In the genomic region with DNA sequence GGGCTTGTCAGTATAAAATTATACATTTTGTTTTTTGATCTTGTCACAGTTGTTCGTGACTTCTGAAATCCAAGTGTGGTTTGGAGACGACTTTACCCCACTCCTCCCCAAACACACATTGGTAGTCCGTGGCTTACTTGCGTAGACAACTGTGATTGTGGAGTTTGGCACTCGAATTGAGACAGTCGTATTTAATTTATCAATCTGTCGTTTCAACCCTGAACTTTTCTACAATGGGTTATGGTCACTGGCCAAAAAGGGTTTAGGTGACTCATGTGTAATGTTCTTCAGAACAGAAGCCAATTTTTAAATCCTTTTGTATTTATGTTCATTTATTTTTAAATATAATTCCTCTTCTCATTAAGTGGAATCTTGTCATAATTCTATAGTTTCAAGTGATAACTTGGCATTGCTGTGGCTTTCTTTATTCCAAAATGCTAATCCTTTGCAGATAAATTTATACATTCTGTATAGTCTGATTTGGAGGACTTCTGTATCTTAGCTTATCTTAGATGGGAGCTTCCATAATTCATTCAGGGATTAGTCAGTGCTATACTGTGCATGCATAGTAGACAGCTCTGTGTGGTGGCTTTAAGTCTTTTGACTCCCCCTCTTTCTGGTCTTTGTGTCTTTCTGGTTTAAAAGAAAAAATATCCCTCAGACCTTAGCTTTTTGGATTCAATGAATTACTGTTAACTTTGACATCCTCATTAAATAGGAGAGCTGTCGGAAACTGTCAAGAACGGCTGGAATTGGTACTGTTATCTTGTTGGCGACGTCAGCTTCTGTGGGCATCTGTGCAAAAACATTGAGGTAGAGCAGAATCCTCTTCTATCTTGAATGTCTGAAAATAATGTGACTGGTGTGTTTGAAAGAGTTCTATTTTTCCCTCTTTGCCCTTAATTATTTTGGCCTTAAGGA, we compare ENCODE assay signal across 11 cellular contexts.
DNase-seq lines count a peak whose midpoint lies in the region; ATAC-seq, FAIRE-seq and TF ChIP-seq lines count a peak whose summit lies in the region.
"Had no signal": no experiment of that assay in that cellular context is flagged by ENCODE, and none has a peak within 500 bp of the region (broad histone marks: within the 10 kb centered on the region; RNA-seq: fewer than 3 reads in every experiment).

No MANE protein-coding gene starts in this region.

- no peak for FAIRE-seq in GM19239 (lab: Jason Lieb, UNC)

- intact Hi-C loops in activated T-helper 1 cell treated with anti-CD3 and anti-CD28 coated beads, Interleukin-12 subunit alpha, Interleukin-12 subunit beta, Interleukin-2, Interleukin-4 antibody, amounts not matched to agents 30 ng/mL and 10 ng/mL and 1 ng/mL, durations not matched to agents 14 hours and 24 hours and 36 hours (cut with micrococcal nuclease), result no loop called here
- intact Hi-C loops in stomach (cut with DNase I; ENCODE audit: low total_unique reads), result no loop called here

- H3K4me2 ChIP-seq in hepatocyte, result no peak overlapping the region

- no peaks in the 10 kb centered on the region for H3K27me3 ChIP-seq in hepatocyte
- H3K27me3 ChIP-seq in stomach, result no peaks in the 10 kb centered on the region
- H3K27me3 ChIP-seq: SJSA1 had no signal

- H3K36me3 Mint-ChIP-seq in activated T-cell treated with anti-CD3 and anti-CD28 coated beads, Interleukin-2, amount 50 U/mL, for 72 hours (ENCODE audit: insufficient read depth in 2 of 2), result no peaks in the 10 kb centered on the region
- peaks cover 7% of the 10 kb centered on the region for H3K36me3 Mint-ChIP-seq in activated T-helper 1 cell treated with anti-CD3 and anti-CD28 coated beads, Interleukin-12 subunit alpha, Interleukin-12 subunit beta, Interleukin-2, Interleukin-4 antibody, amounts not matched to agents 30 ng/mL and 10 ng/mL and 1 ng/mL, durations not matched to agents 14 hours and 24 hours and 36 hours (ENCODE audit: low read depth)

- no peak for DNase-seq in activated T-cell treated with anti-CD3 and anti-CD28 coated beads, Interleukin-2, amount 50 U/mL, for 72 hours
- no peak for DNase-seq in activated T-cell treated with anti-CD3 and anti-CD28 coated beads, Interleukin-2, amount 50 U/mL, for 48 hours
- DNase-seq in activated T-helper 1 cell treated with anti-CD3 and anti-CD28 coated beads, Interleukin-12 subunit alpha, Interleukin-12 subunit beta, Interleukin-2, Interleukin-4 antibody, amounts not matched to agents 30 ng/mL and 10 ng/mL and 1 ng/mL, durations not matched to agents 14 hours and 24 hours and 36 hours (ENCODE audit: low spot score), result no peak
- DNase-seq in hepatocyte (ENCODE audit: low spot score) (no peak), stomach (no peak), GM19239 (ENCODE audit: insufficient read length, low spot score) (no peak), GDM1 (lab: John Stamatoyannopoulos, UW) (no peak), occipital lobe (lab: John Stamatoyannopoulos, UW) (no peak)
- DNase-seq: anterior cingulate cortex, NCI-H510A had no signal

- H3K4me1 ChIP-seq in hepatocyte (ENCODE audit: insufficient read depth) (peaks cover 51% of the 10 kb centered on the region), stomach (peaks cover 54 to 96% (median 80%) of the 10 kb centered on the region in 4 donors)

- H4K20me1 ChIP-seq in hepatocyte (ENCODE audit: insufficient read depth, poor library complexity, severe bottlenecking), result peaks cover 79% of the 10 kb centered on the region

- H3K9me3 ChIP-seq in hepatocyte (ENCODE audit: low read depth), result no peaks in the 10 kb centered on the region
- H3K9me3 ChIP-seq in stomach, result no peaks in the 10 kb centered on the region
- H3K9me3 ChIP-seq: SJSA1 had no signal

- no peak for TF ChIP-seq EP300 in stomach (IDR thresholded peaks at IDR 0.05)

- H3K27me3 Mint-ChIP-seq in activated T-cell treated with anti-CD3 and anti-CD28 coated beads, Interleukin-2, amount 50 U/mL, for 72 hours (ENCODE audit: low read depth), result no peaks in the 10 kb centered on the region
- no peaks in the 10 kb centered on the region for H3K27me3 Mint-ChIP-seq in activated T-helper 1 cell treated with anti-CD3 and anti-CD28 coated beads, Interleukin-12 subunit alpha, Interleukin-12 subunit beta, Interleukin-2, Interleukin-4 antibody, amounts not matched to agents 30 ng/mL and 10 ng/mL and 1 ng/mL, durations not matched to agents 14 hours and 24 hours and 36 hours (ENCODE audit: insufficient read depth)

- H3K36me3 ChIP-seq in hepatocyte (replicated peaks; ENCODE audit: insufficient read depth, low read depth), result no peaks in the 10 kb centered on the region
- H3K36me3 ChIP-seq in stomach, result no peaks in the 10 kb centered on the region

- peak overlapping the region; percentile 73 to 81 for H3K4me3 Mint-ChIP-seq in activated T-cell treated with anti-CD3 and anti-CD28 coated beads, Interleukin-2, amount 50 U/mL, for 72 hours
- peak overlapping the region; percentile 58 for H3K4me3 Mint-ChIP-seq in activated T-helper 1 cell treated with anti-CD3 and anti-CD28 coated beads, Interleukin-12 subunit alpha, Interleukin-12 subunit beta, Interleukin-2, Interleukin-4 antibody, amounts not matched to agents 30 ng/mL and 10 ng/mL and 1 ng/mL, durations not matched to agents 14 hours and 24 hours and 36 hours

- 80% methylated on average over 11 of the region's 11 CpGs for WGBS in hepatocyte (ENCODE audit: low lambda C conversion rate, missing lambda C conversion rate)
- 40 to 49% (median 46%) methylated on average over 11 of the region's 11 CpGs for WGBS in stomach, 5 donors

- TF ChIP-seq CTCF in hepatocyte (IDR thresholded peaks at IDR 0.05; ENCODE audit: poor library complexity), result no peak
- TF ChIP-seq CTCF in stomach (IDR thresholded peaks at IDR 0.05), result no peak

- H3K4me3 ChIP-seq in hepatocyte (no peak overlapping the region), stomach (no peak overlapping the region)
- H3K4me3 ChIP-seq: SJSA1 had no signal

- peak overlapping the region; percentile 95 for H3K27ac Mint-ChIP-seq in activated T-cell treated with anti-CD3 and anti-CD28 coated beads, Interleukin-2, amount 50 U/mL, for 72 hours
- H3K27ac Mint-ChIP-seq in activated T-helper 1 cell treated with anti-CD3 and anti-CD28 coated beads, Interleukin-12 subunit alpha, Interleukin-12 subunit beta, Interleukin-2, Interleukin-4 antibody, amounts not matched to agents 30 ng/mL and 10 ng/mL and 1 ng/mL, durations not matched to agents 14 hours and 24 hours and 36 hours, result no peak overlapping the region

- no peaks in the 10 kb centered on the region for H3K9me3 Mint-ChIP-seq in activated T-cell treated with anti-CD3 and anti-CD28 coated beads, Interleukin-2, amount 50 U/mL, for 72 hours
- H3K9me3 Mint-ChIP-seq in activated T-helper 1 cell treated with anti-CD3 and anti-CD28 coated beads, Interleukin-12 subunit alpha, Interleukin-12 subunit beta, Interleukin-2, Interleukin-4 antibody, amounts not matched to agents 30 ng/mL and 10 ng/mL and 1 ng/mL, durations not matched to agents 14 hours and 24 hours and 36 hours, result no peaks in the 10 kb centered on the region

- no peaks in the 10 kb centered on the region for H3K9me2 ChIP-seq in hepatocyte (replicated peaks; ENCODE audit: insufficient read depth)

- peak overlapping the region; percentile 11 for H3K27ac ChIP-seq in hepatocyte
- H3K27ac ChIP-seq in stomach, result peak overlapping the region in 3 of 5 donors; percentile 9 to 43 (median 35)
- H3K27ac ChIP-seq: SJSA1 had no signal

- ATAC-seq in activated T-cell treated with anti-CD3 and anti-CD28 coated beads, Interleukin-2, amount 50 U/mL, for 72 hours (replicated peaks in 1 of 2), result peak in 1 of 2 donors; percentile 42

- peaks cover 98% of the 10 kb centered on the region for H3K79me2 ChIP-seq in hepatocyte

- H3K4me1 Mint-ChIP-seq in activated T-cell treated with anti-CD3 and anti-CD28 coated beads, Interleukin-2, amount 50 U/mL, for 72 hours (ENCODE audit: low read depth), result peaks cover 94% of the 10 kb centered on the region
- peaks cover 94% of the 10 kb centered on the region for H3K4me1 Mint-ChIP-seq in activated T-helper 1 cell treated with anti-CD3 and anti-CD28 coated beads, Interleukin-12 subunit alpha, Interleukin-12 subunit beta, Interleukin-2, Interleukin-4 antibody, amounts not matched to agents 30 ng/mL and 10 ng/mL and 1 ng/mL, durations not matched to agents 14 hours and 24 hours and 36 hours (ENCODE audit: low read depth)

- TF ChIP-seq POLR2A in stomach (IDR thresholded peaks at IDR 0.05), result no peak

- H2AFZ ChIP-seq in hepatocyte, result no peak overlapping the region
